In the genomic region with DNA sequence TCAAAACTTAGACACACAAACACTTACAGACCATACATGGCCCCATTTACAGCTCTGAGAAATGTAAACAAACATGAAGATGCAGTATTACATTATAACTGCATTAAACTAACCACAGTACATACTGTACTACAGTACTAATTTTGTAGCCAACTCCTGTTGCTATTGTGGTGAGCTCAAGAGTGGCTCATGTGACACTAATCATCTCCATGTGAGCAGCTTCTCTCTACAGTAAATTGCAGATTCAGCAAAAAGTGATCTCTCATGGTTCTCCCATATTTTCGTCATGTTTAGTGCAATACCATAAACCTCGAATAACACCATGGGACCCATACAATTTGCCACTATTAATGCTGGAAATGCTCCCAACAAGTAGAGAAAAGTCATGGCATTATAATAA, we compare ENCODE assay signal across 25 cellular contexts.
DNase-seq lines count a peak whose midpoint lies in the region; ATAC-seq and TF ChIP-seq lines count a peak whose summit lies in the region.
"Had no signal": no experiment of that assay in that cellular context is flagged by ENCODE, and none has a peak within 500 bp of the region (broad histone marks: within the 10 kb centered on the region; RNA-seq: fewer than 3 reads in every experiment).

No MANE protein-coding gene starts in this region.

- no peaks in the 10 kb centered on the region for H3K27me3 ChIP-seq in OCI-LY3 (ENCODE audit: low read depth, low read length)
- H3K27me3 ChIP-seq: BE2C, body of pancreas, foreskin keratinocyte had no signal

- no peak for TF ChIP-seq CTCF in LNCaP clone FGC (IDR thresholded peaks at IDR 0.05; ENCODE audit: control insufficient read depth, extremely low read depth, insufficient read depth)
- TF ChIP-seq CTCF in OCI-LY3 (IDR thresholded peaks at IDR 0.05; ENCODE audit: low read depth, low read length) = no peak

- H3K27ac ChIP-seq in OCI-LY3 (ENCODE audit: low read length) = no peak overlapping the region
- H3K27ac ChIP-seq: body of pancreas, foreskin keratinocyte, KMS-11 had no signal

- H3K36me3 ChIP-seq in OCI-LY3 (replicated peaks; ENCODE audit: low read depth, low read length) = no peaks in the 10 kb centered on the region
- H3K36me3 ChIP-seq: BE2C had no signal

- H3K9me3 ChIP-seq in OCI-LY3 (ENCODE audit: insufficient read depth, low read length) = no peaks in the 10 kb centered on the region
- H3K9me3 ChIP-seq: BE2C, body of pancreas had no signal

- ATAC-seq in GM21423 (IDR thresholded peaks at IDR 0.05; ENCODE audit: unreplicated experiment) = no peak
- ATAC-seq in HG02870 (IDR thresholded peaks at IDR 0.05; ENCODE audit: unreplicated experiment) = no peak
- ATAC-seq: activated CD8-positive, alpha-beta T cell treated with anti-CD3 and anti-CD28 coated beads for 36 hours; activated naive CD8-positive, alpha-beta T cell treated with anti-CD3 and anti-CD28 coated beads, Interleukin-2, amount 50 U/mL, for 24 hours; body of pancreas; foreskin keratinocyte; natural killer cell had no signal

- peak overlapping the region; percentile 30; the same call in 1 of the 2 replicates for H3K4me2 ChIP-seq in OCI-LY3 (ENCODE audit: low read length)
- H3K4me2 ChIP-seq: KMS-11, smooth muscle cell had no signal

- no peak overlapping the region for H2AFZ ChIP-seq in OCI-LY3 (ENCODE audit: low read depth, low read length)

- no peaks in the 10 kb centered on the region for H3K79me2 ChIP-seq in OCI-LY3 (ENCODE audit: low read length)

- peaks cover 11% of the 10 kb centered on the region for H3K4me1 ChIP-seq in OCI-LY3 (ENCODE audit: low read length)
- H3K4me1 ChIP-seq: body of pancreas, foreskin keratinocyte had no signal

- H4K20me1 ChIP-seq in OCI-LY3 (ENCODE audit: insufficient read depth, low read length) = no peaks in the 10 kb centered on the region

- no peak overlapping the region for H3K9ac ChIP-seq in OCI-LY3 (ENCODE audit: low read length)
- H3K9ac ChIP-seq: KMS-11 had no signal

- peak; percentile 3 for DNase-seq in NCI-H345 (lab: John Stamatoyannopoulos, UW)
- DNase-seq in NCI-H345 treated with DMSO at 0.1 percent for 48 hours (lab: John Stamatoyannopoulos, UW; ENCODE audit: unreplicated experiment) = no peak
- peak; percentile 22 for DNase-seq in LNCaP clone FGC (ENCODE audit: low read depth)
- peak; percentile 13 for DNase-seq in foreskin melanocyte
- no peak for DNase-seq in activated T-cell treated with anti-CD3 and anti-CD28 coated beads for 4 hours
- DNase-seq: activated CD4-positive, CD25-positive, alpha-beta regulatory T cell treated with anti-CD3 and anti-CD28 coated beads, Interleukin-2, amount 50 U/mL, for 72 hours; activated CD8-positive, alpha-beta T cell treated with anti-CD3 and anti-CD28 coated beads for 36 hours; activated effector memory CD4-positive, alpha-beta T cell treated with anti-CD3 and anti-CD28 coated beads, Interleukin-2, amount 50 U/mL, for 16 hours; activated naive CD8-positive, alpha-beta T cell treated with anti-CD3 and anti-CD28 coated beads, Interleukin-2, amount 50 U/mL, for 24 hours; BE2C; body of pancreas; COR-L47; foreskin keratinocyte; GDM1; hippocampal formation; midbrain; natural killer cell; NCI-H1417 treated with DMSO at 0.1 percent for 48 hours; NCI-H774; T-helper 1 cell had no signal

- no peak overlapping the region for H3K4me3 ChIP-seq in LNCaP clone FGC (ENCODE audit: low read depth, low read length)
- H3K4me3 ChIP-seq in OCI-LY3 (ENCODE audit: low read length) = no peak overlapping the region
- H3K4me3 ChIP-seq: body of pancreas, smooth muscle cell had no signal

Comparison
In these comparisons a context has a peak if more than half of its experiments do, and no peak if none do; other contexts are left out.
1. DNase-seq: peak in NCI-H345 (single experiment), LNCaP clone FGC (single experiment) and foreskin melanocyte (single experiment); none in NCI-H345 treated with DMSO at 0.1 percent for 48 hours (single experiment) and activated T-cell treated with anti-CD3 and anti-CD28 coated beads for 4 hours (single experiment).